ENCODE assay signal across 9 cellular contexts in the genomic region with DNA sequence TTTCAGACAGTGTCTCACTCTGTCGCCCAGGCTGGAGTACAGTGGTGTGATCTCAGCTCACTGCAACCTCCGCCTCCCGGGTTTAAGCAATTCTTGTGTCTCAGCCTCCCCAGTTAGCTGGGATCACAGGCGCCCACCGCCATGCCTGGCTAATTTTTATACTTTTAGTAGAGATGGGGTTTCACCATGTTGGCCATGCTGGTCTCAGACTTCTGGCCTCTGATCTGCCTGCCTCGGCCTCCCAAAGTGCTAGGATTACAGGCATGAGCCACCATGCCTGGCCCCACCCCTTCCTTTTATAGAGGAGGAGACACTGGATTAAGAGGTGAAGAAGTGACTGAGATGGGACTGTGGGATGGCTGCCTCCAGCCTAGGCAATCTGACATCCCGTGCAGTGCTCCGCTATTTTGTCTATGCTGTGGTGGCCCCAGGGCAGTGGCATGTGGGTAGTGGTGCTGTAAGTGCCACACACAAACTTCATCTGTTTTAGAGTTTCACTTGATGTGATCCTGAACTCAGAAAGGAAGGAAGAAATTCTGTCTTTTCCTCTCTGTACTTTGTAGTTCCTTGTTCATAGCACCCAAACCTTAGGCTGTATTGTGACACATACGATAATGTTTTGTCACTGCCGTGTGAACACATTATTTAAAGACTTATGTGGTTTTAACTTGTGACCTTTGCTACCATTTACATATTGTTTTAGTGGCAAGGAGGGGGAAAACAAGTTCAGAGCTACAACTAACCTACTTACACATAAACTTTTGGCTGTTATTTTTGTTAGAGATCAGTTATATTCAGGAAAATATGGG. TPM values are rescaled to one million over a fixed set of nuclear protein-coding genes. Genes with fewer than 3 reads are reported as not detected.
DNase-seq lines count a peak whose midpoint lies in the region; ATAC-seq and TF ChIP-seq lines count a peak whose summit lies in the region.
"Had no signal": no experiment of that assay in that cellular context is flagged by ENCODE, and none has a peak within 500 bp of the region (broad histone marks: within the 10 kb centered on the region; RNA-seq: fewer than 3 reads in every experiment).

No MANE protein-coding gene starts in this region.

- peaks cover 33% of the 10 kb centered on the region for H3K4me1 Mint-ChIP-seq in CD4-positive, alpha-beta T cell (ENCODE audit: low read depth)
- H3K4me1 Mint-ChIP-seq: memory B cell had no signal

- no peak overlapping the region for H3K4me3 Mint-ChIP-seq in CD4-positive, alpha-beta T cell
- H3K4me3 Mint-ChIP-seq: memory B cell had no signal

- peaks cover 70% of the 10 kb centered on the region for H3K4me1 ChIP-seq in Loucy (ENCODE audit: insufficient read depth, low read length, poor library complexity, severe bottlenecking)

- no peak overlapping the region for H3K27ac Mint-ChIP-seq in CD4-positive, alpha-beta T cell
- H3K27ac Mint-ChIP-seq: memory B cell had no signal

- no peaks in the 10 kb centered on the region for H3K36me3 Mint-ChIP-seq in CD4-positive, alpha-beta T cell (ENCODE audit: low read depth)
- H3K36me3 Mint-ChIP-seq: memory B cell had no signal

- in situ Hi-C loops in GM13976 (cut with MboI; ENCODE audit: low sequenced_read_pairs, unreplicated experiment): no loop called here

- no peaks in the 10 kb centered on the region for H4K20me1 ChIP-seq in Loucy (ENCODE audit: insufficient read depth, low read length, poor library complexity, severe bottlenecking)

- POLR2A ChIA-PET in CD4-positive, alpha-beta T cell (lab: Charles Lee): no interaction called here

- ATAC-seq in CD4-positive, alpha-beta T cell (ENCODE audit: poor library complexity): peak; percentile 48
- ATAC-seq in GM21515 (IDR thresholded peaks at IDR 0.05; ENCODE audit: unreplicated experiment) (peak; percentile 49), left ventricle myocardium superior (peak; percentile 13)

- H3F3A ChIP-seq in Loucy (ENCODE audit: low read depth): no peaks in the 10 kb centered on the region

- H3K9me2 ChIP-seq in Loucy (replicated peaks; ENCODE audit: low read depth, low read length): no peaks in the 10 kb centered on the region

- intact Hi-C loops in CD4-positive, alpha-beta T cell (cut with DNase I, micrococcal nuclease): no loop called here
- intact Hi-C loops in left ventricle myocardium superior (cut with micrococcal nuclease): no loop called here

- no peaks in the 10 kb centered on the region for H3K9me3 Mint-ChIP-seq in CD4-positive, alpha-beta T cell
- H3K9me3 Mint-ChIP-seq: memory B cell had no signal

- no peaks in the 10 kb centered on the region for H3K27me3 Mint-ChIP-seq in CD4-positive, alpha-beta T cell

- peak overlapping the region; percentile 61 for H3K4me2 ChIP-seq in Loucy (ENCODE audit: low read depth, low read length, poor library complexity, severe bottlenecking)

- peaks cover 97% of the 10 kb centered on the region for H3K79me2 ChIP-seq in Loucy (ENCODE audit: insufficient read depth, low read length)

- CTCF ChIA-PET in CD4-positive, alpha-beta T cell (lab: Charles Lee): no interaction called here

- H3K9ac ChIP-seq in Loucy (ENCODE audit: low read depth, low read length, poor library complexity, severe bottlenecking): peak overlapping the region; percentile 22

- H3K4me3 ChIP-seq in Loucy (ENCODE audit: low read length, poor library complexity, severe bottlenecking): peak overlapping the region; percentile 4

- TF ChIP-seq CTCF in CD4-positive, alpha-beta T cell (IDR thresholded peaks at IDR 0.05): no peak
- TF ChIP-seq CTCF in Loucy (conservative IDR thresholded peaks at IDR 0.05; ENCODE audit: low read length): no peak
- TF ChIP-seq CTCF in GM13976 (IDR thresholded peaks at IDR 0.05; ENCODE audit: borderline replicate concordance, control extremely low read depth, extremely low read depth, insufficient read depth, missing control alignments): no peak

- H3K27me3 ChIP-seq in CD4-positive, alpha-beta T cell (ENCODE audit: control insufficient read depth, insufficient read depth, low read length): no peaks in the 10 kb centered on the region
- no peaks in the 10 kb centered on the region for H3K27me3 ChIP-seq in Loucy (ENCODE audit: insufficient read depth, low read length, poor library complexity, severe bottlenecking)

- no peaks in the 10 kb centered on the region for H3K9me3 ChIP-seq in CD4-positive, alpha-beta T cell (ENCODE audit: control insufficient read depth, low read length)
- H3K9me3 ChIP-seq in Loucy (ENCODE audit: insufficient read depth, low read depth, low read length): no peaks in the 10 kb centered on the region

- no peak overlapping the region for H2AFZ ChIP-seq in Loucy (ENCODE audit: low read length)

- H3K27ac ChIP-seq in CD4-positive, alpha-beta T cell (ENCODE audit: low read depth, low read length): no peak overlapping the region

- no peak for DNase-seq in CD4-positive, alpha-beta T cell
- DNase-seq in left ventricle myocardium superior (no peak), dermis blood vessel endothelial cell (no peak), NCI-H128 (lab: John Stamatoyannopoulos, UW; ENCODE audit: unreplicated experiment) (no peak), GM13976 (ENCODE audit: low spot score) (no peak), NCI-H1105 (lab: John Stamatoyannopoulos, UW) (no peak)

- H3K36me3 ChIP-seq in Loucy (ENCODE audit: insufficient read depth, low read length): no peaks in the 10 kb centered on the region

RNA-seq across cellular contexts. Expression of gene FNIP2, which starts 48.9 kb away (rescaled TPM):
- 1 to 10 TPM; 7.5 to 7.7 TPM for total RNA-seq in CD4-positive, alpha-beta T cell
- total RNA-seq in left ventricle myocardium superior (50.7 TPM), dermis blood vessel endothelial cell (59.6 and 62.3 TPM in 2 replicates)
